In genomic region chr22:46331496-46331895, GRCh38 we compare ENCODE assay signal across 18 cellular contexts. TPM values are rescaled to one million over a fixed set of nuclear protein-coding genes. Genes with fewer than 3 reads are reported as not detected.
DNase-seq lines count a peak whose midpoint lies in the region; ATAC-seq, FAIRE-seq and TF ChIP-seq lines count a peak whose summit lies in the region.
"Had no signal": no experiment of that assay in that cellular context is flagged by ENCODE, and none has a peak within 500 bp of the region (broad histone marks: within the 10 kb centered on the region; RNA-seq: fewer than 3 reads in every experiment).

No MANE protein-coding gene starts in this region.

- DNase-seq in GM12878 (ENCODE audit: low read depth, low spot score) (no peak), mesendoderm (no peak), spleen (peak; percentile 53), cerebellar cortex (ENCODE audit: low spot score) (no peak), hippocampal formation (lab: John Stamatoyannopoulos, UW) (no peak), stomach (no peak)
- DNase-seq: 8988T; Calu3; CD8-positive, alpha-beta T cell; DMS79 treated with DMSO at 0.1 percent for 48 hours; H9 had no signal

- H3K36me3 ChIP-seq in HUES6 (ENCODE audit: control insufficient read depth, insufficient read depth, low read length): peaks cover 64% of the 10 kb centered on the region
- peaks cover 18 to 28% of the 10 kb centered on the region in 2 experiments for H3K36me3 ChIP-seq in GM12878 (ENCODE audit: control insufficient read depth in 2 of 2, insufficient read depth in 2 of 2, low read length in 1 of 2)
- no peaks in the 10 kb centered on the region for H3K36me3 ChIP-seq in mesendoderm (ENCODE audit: control insufficient read depth, insufficient read depth, low read length)
- peaks cover 0 to 60% (median 0%) of the 10 kb centered on the region in 6 donors for H3K36me3 ChIP-seq in spleen
- H3K36me3 ChIP-seq in stomach: peaks cover 0 to 30% (median 0%) of the 10 kb centered on the region in 4 donors

- no peak overlapping the region for H3K4ac ChIP-seq in mesendoderm (ENCODE audit: low read depth, low read length)

- H3K4me2 ChIP-seq in GM12878 (ENCODE audit: control insufficient read depth, insufficient read depth) (no peak overlapping the region), mesendoderm (ENCODE audit: low read length) (no peak overlapping the region)
- H3K4me2 ChIP-seq: BLaER1 treated with 17β-estradiol and CSF1 and Interleukin-3, amounts not matched to agents 10 nM and 100 nM had no signal

- H4K5ac ChIP-seq in mesendoderm (ENCODE audit: low read length): no peak overlapping the region

- BruUV-seq in GM12878 (replicated peaks; lab: Mats Ljungman, UMichigan): no TSS peak

- CTCF ChIA-PET in GM12878 (lab: Yijun Ruan, JAX): no interaction called here

- no peak overlapping the region for H2AK5ac ChIP-seq in mesendoderm (ENCODE audit: low read length)

- WGBS in GM12878 (ENCODE audit: insufficient coverage, insufficient replicate concordance, low lambda C conversion rate, missing lambda C conversion rate): 96% methylated on average over 23 of the region's 23 CpGs
- no CpG with 5 or more reads among the region's 23 CpGs for WGBS in mesendoderm (ENCODE audit: extremely low coverage, insufficient coverage, low lambda C conversion rate)
- WGBS in spleen, 5 donors: 95 to 98% (median 96%) methylated on average over 14 to 23 of the region's 23 CpGs
- 92 to 97% (median 96%) methylated on average over 9 to 23 of the region's 23 CpGs for WGBS in stomach, 5 donors

- H4K20me1 ChIP-seq in GM12878 (ENCODE audit: control insufficient read depth, insufficient read depth): no peaks in the 10 kb centered on the region

- TF ChIP-seq RAD21 in GM12878 (IDR thresholded peaks at IDR 0.05; ENCODE audit: insufficient read depth, low read depth, low read length): no peak

- H3K9ac ChIP-seq in HUES6 (ENCODE audit: low read length): no peak overlapping the region
- no peak overlapping the region for H3K9ac ChIP-seq in GM12878 (ENCODE audit: control insufficient read depth, insufficient read depth, low read length)
- no peak overlapping the region for H3K9ac ChIP-seq in mesendoderm (ENCODE audit: low read length)

- intact Hi-C loops in GM12878 (cut with micrococcal nuclease; ENCODE audit: unreplicated experiment): no loop called here
- intact Hi-C loops in spleen (cut with DNase I; ENCODE audit: low total_unique reads): no loop called here
- intact Hi-C loops in stomach (cut with DNase I; ENCODE audit: low total_unique reads): no loop called here

- H2AFZ ChIP-seq in GM12878 (ENCODE audit: control insufficient read depth, low read depth, low read length): no peak overlapping the region

- H3K4me3 ChIP-seq in HUES6 (ENCODE audit: low read depth, low read length) (no peak overlapping the region), GM12878 (no peak overlapping the region), mesendoderm (ENCODE audit: low read length) (no peak overlapping the region), spleen (no peak overlapping the region), stomach (no peak overlapping the region)
- H3K4me3 ChIP-seq: BLaER1 treated with 17β-estradiol and CSF1 and Interleukin-3, amounts not matched to agents 10 nM and 100 nM had no signal

- peak overlapping the region; percentile 13 for H2BK5ac ChIP-seq in mesendoderm (ENCODE audit: low read length)

- H3K27ac ChIP-seq in HUES6 (ENCODE audit: low read depth, low read length) (peak overlapping the region; percentile 35; the same call in 1 of the 2 replicates), GM12878 (ENCODE audit: control insufficient read depth, insufficient read depth) (no peak overlapping the region), mesendoderm (ENCODE audit: low read depth, low read length) (no peak overlapping the region), spleen (no peak overlapping the region), stomach (no peak overlapping the region)

- no peaks in the 10 kb centered on the region for H3K9me3 ChIP-seq in HUES6 (ENCODE audit: control insufficient read depth, insufficient read depth, low read depth, low read length)
- no peaks in the 10 kb centered on the region for H3K9me3 ChIP-seq in GM12878 (replicated peaks; ENCODE audit: control insufficient read depth, insufficient read depth, low read length)
- no peaks in the 10 kb centered on the region for H3K9me3 ChIP-seq in spleen
- H3K9me3 ChIP-seq in stomach: no peaks in the 10 kb centered on the region
- H3K9me3 ChIP-seq: BLaER1 treated with 17β-estradiol and CSF1 and Interleukin-3, amounts not matched to agents 10 nM and 100 nM had no signal

- SMC1A ChIA-PET in GM12878 (lab: Charles Lee; ENCODE audit: uncharacterized antibody, unreplicated experiment): no interaction called here

- in situ Hi-C loops in GM12878 (cut with MboI): no loop called here

- TF ChIP-seq EP300 in GM12878 (IDR thresholded peaks at IDR 0.05; ENCODE audit: borderline replicate concordance in 1 of 2, control insufficient read depth in 1 of 2, low read depth in 2 of 2, low read length in 2 of 2) (no peak), stomach (IDR thresholded peaks at IDR 0.05) (no peak)

- no peak overlapping the region for H3K23ac ChIP-seq in mesendoderm (ENCODE audit: low read length)

- POLR2A ChIA-PET in GM12878 (lab: Charles Lee): no interaction called here

- no peak overlapping the region for H4K8ac ChIP-seq in mesendoderm (ENCODE audit: low read depth, low read length)

- peak overlapping the region; percentile 57 for H3K56ac ChIP-seq in mesendoderm (ENCODE audit: low read length)

- TF ChIP-seq CTCF in GM12878 (IDR thresholded peaks at IDR 0.05 in 2 of 3, conservative IDR thresholded peaks at IDR 0.05 in 1 of 3; ENCODE audit: control insufficient read depth in 2 of 3, extremely low read depth in 1 of 3, insufficient read depth in 1 of 3, low read depth in 3 of 3, low read length in 3 of 3): no peak
- no peak for TF ChIP-seq CTCF in spleen (IDR thresholded peaks at IDR 0.05 in 8 of 11, conservative IDR thresholded peaks at IDR 0.05 in 3 of 11)
- TF ChIP-seq CTCF in stomach (IDR thresholded peaks at IDR 0.05): no peak

- TF ChIP-seq POLR2A in GM12878 (IDR thresholded peaks at IDR 0.05; ENCODE audit: low read depth, low read length) (peak; percentile 36), spleen (IDR thresholded peaks at IDR 0.05) (no peak), stomach (IDR thresholded peaks at IDR 0.05) (no peak)

- H3K27me3 ChIP-seq in HUES6 (ENCODE audit: control insufficient read depth, insufficient read depth, low read length): no peaks in the 10 kb centered on the region
- H3K27me3 ChIP-seq in GM12878 (replicated peaks in 1 of 2; ENCODE audit: control insufficient read depth in 2 of 2, insufficient read depth in 2 of 2, low read length in 1 of 2): no peaks in the 10 kb centered on the region
- no peaks in the 10 kb centered on the region for H3K27me3 ChIP-seq in mesendoderm (ENCODE audit: insufficient read depth, low read length, poor library complexity)
- H3K27me3 ChIP-seq in spleen (replicated peaks in 1 of 7): no peaks in the 10 kb centered on the region
- no peaks in the 10 kb centered on the region for H3K27me3 ChIP-seq in stomach
- H3K27me3 ChIP-seq: BLaER1 treated with 17β-estradiol and CSF1 and Interleukin-3, amounts not matched to agents 10 nM and 100 nM had no signal

- peaks cover 10% of the 10 kb centered on the region for H3K79me2 ChIP-seq in GM12878 (ENCODE audit: control insufficient read depth, insufficient read depth, low read length)
- H3K79me2 ChIP-seq in mesendoderm (ENCODE audit: control insufficient read depth, insufficient read depth, low read length): peaks cover 9% of the 10 kb centered on the region

- H3K4me1 ChIP-seq in HUES6 (ENCODE audit: control insufficient read depth, insufficient read depth, low read length): peaks cover 10% of the 10 kb centered on the region; the same call in 1 of the 2 replicates
- 0 out of 2 replicates have a peak, but pooled peaks cover 4% of the 10 kb centered on the region for H3K4me1 ChIP-seq in GM12878 (ENCODE audit: control insufficient read depth, insufficient read depth, low read length)
- H3K4me1 ChIP-seq in mesendoderm (ENCODE audit: control insufficient read depth, low read depth, low read length): peaks cover 4% of the 10 kb centered on the region
- peaks cover 3 to 17% (median 12%) of the 10 kb centered on the region in 6 donors for H3K4me1 ChIP-seq in spleen
- peaks cover 4 to 12% (median 11%) of the 10 kb centered on the region in 4 donors for H3K4me1 ChIP-seq in stomach

- H3K18ac ChIP-seq in mesendoderm (ENCODE audit: low read length): no peak overlapping the region

- FAIRE-seq in GM12878 (lab: Jason Lieb, UNC): no peak
- FAIRE-seq: GM12891, GM19239, H1, HepG2, HTR-8/SVneo had no signal

- no peak for ATAC-seq in GM12878
- ATAC-seq: CD8-positive, alpha-beta T cell; HepG2 had no signal

- no peak overlapping the region for H2BK15ac ChIP-seq in mesendoderm (replicated peaks; ENCODE audit: low read depth)

- RAD21 ChIA-PET in GM12878 (lab: Charles Lee; ENCODE audit: unreplicated experiment): no interaction called here

- H2BK120ac ChIP-seq in mesendoderm (ENCODE audit: low read depth, low read length): no peak overlapping the region

- peaks cover under 1% of the 10 kb centered on the region for H3K79me1 ChIP-seq in mesendoderm (ENCODE audit: low read length)

RNA-seq across cellular contexts. Expression of gene TRMU, which starts 4.0 kb away (rescaled TPM):
- total RNA-seq in GM12878 (2013; cell fraction: nucleolus; rRNA removed): 189 and 218 TPM in 2 replicates
- total RNA-seq in GM12878 (2014; rRNA removed) (47.5 and 48.0 TPM in 2 replicates), GM12878 (2014; rRNA removed; fragmentation: Illumina TruSeq; extraction: Trizol) (26.1 and 29.6 TPM in 2 replicates), GM12878 (2021) (54.5 and 57.0 TPM in 2 replicates), spleen (10 to 100 TPM; 43.1 to 59.6 (median 49.8) TPM), stomach (100 to 1,000 TPM in 1 of 5 donors, 10 to 100 TPM in 4; 47.9 to 114 (median 68.8) TPM)
- 18.3 TPM for polyA plus RNA-seq in GM12878 (2011; ENCODE audit: low read depth)
- polyA plus RNA-seq in GM12878 (2011; rRNA removed) (33.4 and 40.0 TPM in 2 replicates), GM12878 (2014; fragmentation: Illumina TruSeq; extraction: Trizol) (25.8 and 34.8 TPM in 2 replicates), GM12878 (2014; fragmentation: Nextera tagmentation; extraction: Ambion mirVana) (1 to 10 TPM; 3.5 to 5.8 TPM), GM12878 (2014; rRNA removed) (56.0 and 66.7 TPM in 2 replicates), GM12878 (2016; fragmentation: Nextera tagmentation; extraction: Ambion mirVana) (10 to 100 TPM; 49.4 to 54.4 TPM), spleen (10 to 100 TPM; 23.7 to 32.4 (median 25.0) TPM), stomach (10 to 100 TPM; 23.8 to 30.0 (median 28.0) TPM)
- 39.1 and 46.8 TPM in 2 replicates for polyA plus RNA-seq in GM12878 (2011; cell fraction: cytosol; rRNA removed)
- polyA plus RNA-seq in GM12878 (2011; cell fraction: nucleus; rRNA removed): 219 and 267 TPM in 2 replicates
- polyA plus RNA-seq in GM12878 (2012): 35.4 and 37.9 TPM in 2 replicates
- 34.3 and 45.9 TPM in 2 replicates for polyA minus RNA-seq in GM12878 (2011; rRNA and poly(A)+ RNA removed)
- 10.3 and 13.0 TPM in 2 replicates for polyA minus RNA-seq in GM12878 (2011; cell fraction: cytosol; rRNA and poly(A)+ RNA removed)
- polyA minus RNA-seq in GM12878 (2011; cell fraction: nucleus; rRNA and poly(A)+ RNA removed): 113 and 177 TPM in 2 replicates
- polyA plus RNA-seq in mesendoderm (2013, experiment 1 of 2): 53.2 TPM
- 50.3 TPM for polyA plus RNA-seq in mesendoderm (2013, experiment 2 of 2)

RNA-seq across cellular contexts. Expression of gene GTSE1, which starts 34.8 kb away (rescaled TPM):
- total RNA-seq in GM12878 (2013; cell fraction: nucleolus; rRNA removed): 24.9 and 27.6 TPM in 2 replicates
- total RNA-seq in GM12878 (2014; rRNA removed) (25.9 and 27.4 TPM in 2 replicates), GM12878 (2014; rRNA removed; fragmentation: Illumina TruSeq; extraction: Trizol) (21.8 and 23.3 TPM in 2 replicates), GM12878 (2021) (43.9 and 46.2 TPM in 2 replicates), spleen (1 to 10 TPM; 1.3 to 5.2 (median 3.2) TPM), stomach (10 to 100 TPM in 2 of 5 donors, 1 to 10 TPM in 3; 2.6 to 64.0 (median 8.1) TPM)
- polyA plus RNA-seq in GM12878 (2011; ENCODE audit: low read depth): 9.6 TPM
- polyA plus RNA-seq in GM12878 (2011; rRNA removed) (15.9 and 21.6 TPM in 2 replicates), GM12878 (2014; fragmentation: Illumina TruSeq; extraction: Trizol) (30.8 and 37.1 TPM in 2 replicates), GM12878 (2014; fragmentation: Nextera tagmentation; extraction: Ambion mirVana) (1 to 10 TPM; 6.6 to 10.0 TPM), GM12878 (2014; rRNA removed) (43.0 and 45.2 TPM in 2 replicates), GM12878 (2016; fragmentation: Nextera tagmentation; extraction: Ambion mirVana) (10 to 100 TPM; 43.9 to 44.5 TPM), spleen (1 to 10 TPM; 1.3 to 4.9 (median 2.8) TPM), stomach (1 to 10 TPM; 1.1 to 4.3 (median 2.7) TPM)
- 25.5 and 28.6 TPM in 2 replicates for polyA plus RNA-seq in GM12878 (2011; cell fraction: cytosol; rRNA removed)
- 32.2 and 57.3 TPM in 2 replicates for polyA plus RNA-seq in GM12878 (2011; cell fraction: nucleus; rRNA removed)
- 17.0 and 17.2 TPM in 2 replicates for polyA plus RNA-seq in GM12878 (2012)
- 11.3 and 18.4 TPM in 2 replicates for polyA minus RNA-seq in GM12878 (2011; rRNA and poly(A)+ RNA removed)
- 15.4 and 17.2 TPM in 2 replicates for polyA minus RNA-seq in GM12878 (2011; cell fraction: cytosol; rRNA and poly(A)+ RNA removed)
- polyA minus RNA-seq in GM12878 (2011; cell fraction: nucleus; rRNA and poly(A)+ RNA removed): 9.9 and 17.7 TPM in 2 replicates
- polyA plus RNA-seq in mesendoderm (2013, experiment 1 of 2): 34.5 TPM
- polyA plus RNA-seq in mesendoderm (2013, experiment 2 of 2): 34.6 TPM
